Comparison of ENCODE assay signal across 17 cellular contexts in the genomic region with DNA sequence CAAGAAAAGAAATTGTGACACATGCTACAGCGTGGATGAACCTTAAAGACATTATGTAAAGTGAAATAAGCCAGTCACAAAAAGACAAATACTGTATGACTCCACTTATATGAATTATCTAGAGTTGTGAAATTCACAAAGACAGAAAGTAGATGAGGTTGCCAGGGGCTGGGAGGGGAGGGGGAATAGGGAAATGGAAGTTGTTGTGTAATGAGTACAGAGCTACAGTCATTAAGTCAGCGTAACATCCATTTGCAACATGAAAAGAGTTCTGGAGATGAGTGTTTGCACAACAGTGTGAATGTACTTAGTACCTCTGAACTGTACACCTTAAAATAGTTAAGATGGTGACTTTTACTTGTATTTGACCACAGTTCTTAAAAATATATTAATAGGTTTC.
A peak's percentile ranks its signal among the peaks of the same experiment; 100 is the strongest.
DNase-seq lines count a peak whose midpoint lies in the region; ATAC-seq, FAIRE-seq and TF ChIP-seq lines count a peak whose summit lies in the region.
"Had no signal": no experiment of that assay in that cellular context is flagged by ENCODE, and none has a peak within 500 bp of the region (broad histone marks: within the 10 kb centered on the region; RNA-seq: fewer than 3 reads in every experiment).

No MANE protein-coding gene starts in this region.

- CTCF ChIA-PET in activated CD4-positive, alpha-beta T cell treated with anti-CD3 and anti-CD28 coated beads for 36 hours (lab: Charles Lee): no interaction called here
- CTCF ChIA-PET in HepG2 (lab: Yijun Ruan, JAX; ENCODE audit: low intra/inter-chr PET ratio, low total read pairs): no interaction called here

- intact Hi-C loops in activated CD4-positive, alpha-beta T cell treated with anti-CD3 and anti-CD28 coated beads for 36 hours (cut with DNase I, micrococcal nuclease): loop anchor here (5.0 to 10.0 kb wide), 2 partner anchors 111 to 431 kb away; a partner anchor contains a TSS
- intact Hi-C loops in HepG2 (cut with micrococcal nuclease; ENCODE audit: unreplicated experiment): no loop called here

- H3K4me1 ChIP-seq in HepG2 (ENCODE audit: insufficient read depth, low read length) (peaks cover 5% of the 10 kb centered on the region; the same call in 1 of the 2 replicates), HAP-1 (no peaks in the 10 kb centered on the region)
- H3K4me1 ChIP-seq: body of pancreas, gastroesophageal sphincter had no signal

- peaks cover 45% of the 10 kb centered on the region for H3K4me1 Mint-ChIP-seq in activated CD4-positive, alpha-beta T cell treated with anti-CD3 and anti-CD28 coated beads for 36 hours
- H3K4me1 Mint-ChIP-seq in activated T-helper 17 cell treated with anti-CD3 and anti-CD28 coated beads, Interleukin-2, amount 50 U/mL, for 72 hours: peaks cover 21% of the 10 kb centered on the region
- H3K4me1 Mint-ChIP-seq: immature natural killer cell had no signal

- H3K9me3 Mint-ChIP-seq in activated CD4-positive, alpha-beta T cell treated with anti-CD3 and anti-CD28 coated beads for 36 hours (ENCODE audit: low read depth): no peaks in the 10 kb centered on the region
- H3K9me3 Mint-ChIP-seq in activated T-helper 17 cell treated with anti-CD3 and anti-CD28 coated beads, Interleukin-2, amount 50 U/mL, for 72 hours: no peaks in the 10 kb centered on the region

- ATAC-seq in activated CD4-positive, alpha-beta T cell treated with anti-CD3 and anti-CD28 coated beads for 36 hours: peak; percentile 87
- ATAC-seq in activated T-helper 17 cell treated with anti-CD3 and anti-CD28 coated beads, Interleukin-2, amount 50 U/mL, for 72 hours (replicated peaks): peak; percentile 79
- ATAC-seq in HepG2 (no peak), HG02623 (IDR thresholded peaks at IDR 0.05; ENCODE audit: unreplicated experiment) (no peak)
- ATAC-seq: body of pancreas, gastroesophageal sphincter had no signal

- no peaks in the 10 kb centered on the region for H3K79me2 ChIP-seq in HepG2 (ENCODE audit: insufficient read depth, low read length)

- no peak overlapping the region for H3K4me3 Mint-ChIP-seq in activated CD4-positive, alpha-beta T cell treated with anti-CD3 and anti-CD28 coated beads for 36 hours
- no peak overlapping the region for H3K4me3 Mint-ChIP-seq in activated T-helper 17 cell treated with anti-CD3 and anti-CD28 coated beads, Interleukin-2, amount 50 U/mL, for 72 hours
- H3K4me3 Mint-ChIP-seq: immature natural killer cell had no signal

- H3K36me3 ChIP-seq in HepG2 (replicated peaks in 1 of 2; ENCODE audit: control insufficient read depth in 1 of 2, insufficient read depth in 2 of 2, low read length in 2 of 2): no peaks in the 10 kb centered on the region
- no peaks in the 10 kb centered on the region for H3K36me3 ChIP-seq in HAP-1 (replicated peaks)
- H3K36me3 ChIP-seq: gastroesophageal sphincter had no signal

- H3K27ac Mint-ChIP-seq in activated CD4-positive, alpha-beta T cell treated with anti-CD3 and anti-CD28 coated beads for 36 hours: no peak overlapping the region
- H3K27ac Mint-ChIP-seq in activated T-helper 17 cell treated with anti-CD3 and anti-CD28 coated beads, Interleukin-2, amount 50 U/mL, for 72 hours: no peak overlapping the region
- H3K27ac Mint-ChIP-seq: immature natural killer cell had no signal

- no peak for TF ChIP-seq POLR2A in HepG2 (IDR thresholded peaks at IDR 0.05; ENCODE audit: insufficient read depth in 1 of 2, low read depth in 2 of 2, low read length in 2 of 2)

- no peak overlapping the region for H3K4me2 ChIP-seq in HepG2 (ENCODE audit: low read depth, low read length)

- peak; percentile 59 for DNase-seq in activated CD4-positive, alpha-beta T cell treated with anti-CD3 and anti-CD28 coated beads for 36 hours
- DNase-seq in activated CD4-positive, alpha-beta T cell treated with anti-CD3 and anti-CD28 coated beads for 1 hour: no peak
- DNase-seq in NCI-H1436 treated with DMSO at 0.1 percent for 48 hours (lab: John Stamatoyannopoulos, UW) (peak; percentile 63), HepG2 (ENCODE audit: low spot score) (no peak), HAP-1 (ENCODE audit: low spot score in 2 of 2) (no peak), COLO829 (ENCODE audit: low spot score) (no peak)
- DNase-seq: ACHN; activated CD4-positive, alpha-beta T cell treated with anti-CD3 and anti-CD28 coated beads, Interleukin-2, amount 50 U/mL, for 4 hours; Calu3; immature natural killer cell; NCI-H1048; Right ventricle myocardium superior; small intestine had no signal

- no peak overlapping the region for H2AFZ ChIP-seq in HepG2 (ENCODE audit: low read length)

- no peaks in the 10 kb centered on the region for H3K27me3 Mint-ChIP-seq in activated CD4-positive, alpha-beta T cell treated with anti-CD3 and anti-CD28 coated beads for 36 hours
- H3K27me3 Mint-ChIP-seq in activated T-helper 17 cell treated with anti-CD3 and anti-CD28 coated beads, Interleukin-2, amount 50 U/mL, for 72 hours: no peaks in the 10 kb centered on the region

- no peak for FAIRE-seq in HepG2 (lab: Jason Lieb, UNC)
- FAIRE-seq: small intestine had no signal

- no peak for TF ChIP-seq RAD21 in HepG2 (CRISPR knock-in tag; IDR thresholded peaks at IDR 0.05)

- BruUV-seq in HepG2 (replicated peaks; lab: Mats Ljungman, UMichigan): no TSS peak

- no peak overlapping the region for H3K9ac ChIP-seq in HepG2 (ENCODE audit: insufficient read depth, low read depth, low read length)

- H3K27me3 ChIP-seq in HepG2 (ENCODE audit: control insufficient read depth in 1 of 2, insufficient read depth in 2 of 2, low read length in 2 of 2) (no peaks in the 10 kb centered on the region), HAP-1 (ENCODE audit: low read depth) (no peaks in the 10 kb centered on the region)
- H3K27me3 ChIP-seq: body of pancreas, gastroesophageal sphincter had no signal

- peaks cover under 1% of the 10 kb centered on the region for H3K36me3 Mint-ChIP-seq in activated CD4-positive, alpha-beta T cell treated with anti-CD3 and anti-CD28 coated beads for 36 hours (ENCODE audit: low read depth)
- no peaks in the 10 kb centered on the region for H3K36me3 Mint-ChIP-seq in activated T-helper 17 cell treated with anti-CD3 and anti-CD28 coated beads, Interleukin-2, amount 50 U/mL, for 72 hours (ENCODE audit: low read depth)
- H3K36me3 Mint-ChIP-seq: immature natural killer cell had no signal

- H3K27ac ChIP-seq in HepG2 (ENCODE audit: extremely low read length, insufficient read depth, low read length): no peak overlapping the region
- H3K27ac ChIP-seq: body of pancreas, gastroesophageal sphincter had no signal

- H3K4me3 ChIP-seq in HepG2 (replicated peaks in 1 of 3; ENCODE audit: insufficient read depth in 1 of 3, low read depth in 2 of 3, low read length in 3 of 3): no peak overlapping the region
- no peak overlapping the region for H3K4me3 ChIP-seq in HAP-1
- H3K4me3 ChIP-seq: body of pancreas, gastroesophageal sphincter had no signal

- in situ Hi-C loops in HepG2 (cut with HindIII; ENCODE audit: extremely low pct_ligation_motif_present, low pct_unique_long_range_greater_than_20kb) (no loop called here), HAP-1 (cut with MboI; ENCODE audit: low sequenced_read_pairs) (no loop called here)

- POLR2A ChIA-PET in activated CD4-positive, alpha-beta T cell treated with anti-CD3 and anti-CD28 coated beads for 36 hours (lab: Charles Lee): no interaction called here
- POLR2A ChIA-PET in HepG2 (lab: Yijun Ruan, JAX): no interaction called here

- TF ChIP-seq CTCF in HepG2 (CRISPR knock-in tag; IDR thresholded peaks at IDR 0.05): no peak

- 4% methylated on average over 2 of the region's 2 CpGs for WGBS in HepG2 (ENCODE audit: low lambda C conversion rate)

- TF ChIP-seq EP300 in HepG2 (IDR thresholded peaks at IDR 0.05; ENCODE audit: low read depth in 2 of 2, low read length in 2 of 2) (no peak), HepG2 (CRISPR knock-in tag; IDR thresholded peaks at IDR 0.05; ENCODE audit: borderline replicate concordance) (no peak)

- H4K20me1 ChIP-seq in HepG2 (ENCODE audit: insufficient read depth, low read length): no peaks in the 10 kb centered on the region

- no peaks in the 10 kb centered on the region for H3K9me3 ChIP-seq in HepG2 (ENCODE audit: low read length)
- H3K9me3 ChIP-seq in HAP-1: no peaks in the 10 kb centered on the region

TF ChIP-seq in HepG2, 621 proteins besides CTCF, POLR2A, EP300 and RAD21:
- TF ChIP-seq CEBPB (IDR thresholded peaks at IDR 0.05; ENCODE audit: borderline replicate concordance, low read depth, low read length): 0 out of 2 replicates have a peak, but pooled peaks have one; percentile 9
- TF ChIP-seq, protein P1, sequence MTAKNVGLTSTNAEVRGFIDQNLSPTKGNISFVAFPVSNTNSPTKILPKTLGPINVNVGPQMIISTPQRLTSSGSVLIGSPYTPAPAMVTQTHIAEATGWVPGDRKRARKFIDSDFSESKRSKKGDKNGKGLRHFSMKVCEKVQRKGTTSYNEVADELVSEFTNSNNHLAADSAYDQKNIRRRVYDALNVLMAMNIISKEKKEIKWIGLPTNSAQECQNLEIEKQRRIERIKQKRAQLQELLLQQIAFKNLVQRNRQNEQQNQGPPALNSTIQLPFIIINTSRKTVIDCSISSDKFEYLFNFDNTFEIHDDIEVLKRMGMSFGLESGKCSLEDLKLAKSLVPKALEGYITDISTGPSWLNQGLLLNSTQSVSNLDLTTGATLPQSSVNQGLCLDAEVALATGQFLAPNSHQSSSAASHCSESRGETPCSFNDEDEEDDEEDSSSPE (CRISPR knock-in tag; IDR thresholded peaks at IDR 0.05): no peak
- no peak for TF ChIP-seq ZMYM3 (CRISPR knock-in tag; IDR thresholded peaks at IDR 0.05)

Comparison
In these comparisons a context has a peak if more than half of its experiments do, and no peak if none do; other contexts are left out.
1. DNase-seq: peak in activated CD4-positive, alpha-beta T cell treated with anti-CD3 and anti-CD28 coated beads for 36 hours (single experiment) and NCI-H1436 treated with DMSO at 0.1 percent for 48 hours (single experiment); none in activated CD4-positive, alpha-beta T cell treated with anti-CD3 and anti-CD28 coated beads for 1 hour (single experiment), HepG2 (single experiment), HAP-1 (0 of 2) and COLO829 (single experiment).
2. ATAC-seq: peak in activated CD4-positive, alpha-beta T cell treated with anti-CD3 and anti-CD28 coated beads for 36 hours (single experiment) and activated T-helper 17 cell treated with anti-CD3 and anti-CD28 coated beads, Interleukin-2, amount 50 U/mL, for 72 hours (single experiment); none in HepG2 (single experiment) and HG02623 (single experiment).